Comparison of ENCODE assay signal across 1 cellular context in genomic region chr12:31599053-31599452, GRCh38.
TF ChIP-seq lines count a peak whose summit lies in the region.

No MANE protein-coding gene starts in this region.

TF ChIP-seq in GM12878, 131 proteins besides CTCF, POLR2A, EP300 and RAD21 (continued from another document):
- TF ChIP-seq, protein P1, sequence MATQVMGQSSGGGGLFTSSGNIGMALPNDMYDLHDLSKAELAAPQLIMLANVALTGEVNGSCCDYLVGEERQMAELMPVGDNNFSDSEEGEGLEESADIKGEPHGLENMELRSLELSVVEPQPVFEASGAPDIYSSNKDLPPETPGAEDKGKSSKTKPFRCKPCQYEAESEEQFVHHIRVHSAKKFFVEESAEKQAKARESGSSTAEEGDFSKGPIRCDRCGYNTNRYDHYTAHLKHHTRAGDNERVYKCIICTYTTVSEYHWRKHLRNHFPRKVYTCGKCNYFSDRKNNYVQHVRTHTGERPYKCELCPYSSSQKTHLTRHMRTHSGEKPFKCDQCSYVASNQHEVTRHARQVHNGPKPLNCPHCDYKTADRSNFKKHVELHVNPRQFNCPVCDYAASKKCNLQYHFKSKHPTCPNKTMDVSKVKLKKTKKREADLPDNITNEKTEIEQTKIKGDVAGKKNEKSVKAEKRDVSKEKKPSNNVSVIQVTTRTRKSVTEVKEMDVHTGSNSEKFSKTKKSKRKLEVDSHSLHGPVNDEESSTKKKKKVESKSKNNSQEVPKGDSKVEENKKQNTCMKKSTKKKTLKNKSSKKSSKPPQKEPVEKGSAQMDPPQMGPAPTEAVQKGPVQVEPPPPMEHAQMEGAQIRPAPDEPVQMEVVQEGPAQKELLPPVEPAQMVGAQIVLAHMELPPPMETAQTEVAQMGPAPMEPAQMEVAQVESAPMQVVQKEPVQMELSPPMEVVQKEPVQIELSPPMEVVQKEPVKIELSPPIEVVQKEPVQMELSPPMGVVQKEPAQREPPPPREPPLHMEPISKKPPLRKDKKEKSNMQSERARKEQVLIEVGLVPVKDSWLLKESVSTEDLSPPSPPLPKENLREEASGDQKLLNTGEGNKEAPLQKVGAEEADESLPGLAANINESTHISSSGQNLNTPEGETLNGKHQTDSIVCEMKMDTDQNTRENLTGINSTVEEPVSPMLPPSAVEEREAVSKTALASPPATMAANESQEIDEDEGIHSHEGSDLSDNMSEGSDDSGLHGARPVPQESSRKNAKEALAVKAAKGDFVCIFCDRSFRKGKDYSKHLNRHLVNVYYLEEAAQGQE (IDR thresholded peaks at IDR 0.05; ENCODE audit: low read depth, low read length) = no peak
- TF ChIP-seq ZNF207 (IDR thresholded peaks at IDR 0.05; ENCODE audit: borderline replicate concordance) (no peak), LARP7 (IDR thresholded peaks at IDR 0.05) (no peak), IKZF2 (IDR thresholded peaks at IDR 0.05) (peak; percentile 4 to 42; a peak in 1 of 4 replicates), GATAD2B (conservative IDR thresholded peaks at IDR 0.05; ENCODE audit: low read depth) (no peak), SPI1 (IDR thresholded peaks at IDR 0.05; ENCODE audit: borderline replicate concordance, insufficient read depth, low read depth, low read length) (peak; percentile 60; the same call in 1 of the 2 replicates), RUNX3 (IDR thresholded peaks at IDR 0.05; ENCODE audit: low read length) (peak; percentile 71), NFIC (IDR thresholded peaks at IDR 0.05; ENCODE audit: low read depth, low read length) (peak; percentile 57), MEF2A (IDR thresholded peaks at IDR 0.05; ENCODE audit: insufficient read depth, low read depth, low read length) (no peak), IKZF1 (conservative IDR thresholded peaks at IDR 0.05) (no peak; the same call in 1 of the 2 replicates)
- TF ChIP-seq, protein P2, sequence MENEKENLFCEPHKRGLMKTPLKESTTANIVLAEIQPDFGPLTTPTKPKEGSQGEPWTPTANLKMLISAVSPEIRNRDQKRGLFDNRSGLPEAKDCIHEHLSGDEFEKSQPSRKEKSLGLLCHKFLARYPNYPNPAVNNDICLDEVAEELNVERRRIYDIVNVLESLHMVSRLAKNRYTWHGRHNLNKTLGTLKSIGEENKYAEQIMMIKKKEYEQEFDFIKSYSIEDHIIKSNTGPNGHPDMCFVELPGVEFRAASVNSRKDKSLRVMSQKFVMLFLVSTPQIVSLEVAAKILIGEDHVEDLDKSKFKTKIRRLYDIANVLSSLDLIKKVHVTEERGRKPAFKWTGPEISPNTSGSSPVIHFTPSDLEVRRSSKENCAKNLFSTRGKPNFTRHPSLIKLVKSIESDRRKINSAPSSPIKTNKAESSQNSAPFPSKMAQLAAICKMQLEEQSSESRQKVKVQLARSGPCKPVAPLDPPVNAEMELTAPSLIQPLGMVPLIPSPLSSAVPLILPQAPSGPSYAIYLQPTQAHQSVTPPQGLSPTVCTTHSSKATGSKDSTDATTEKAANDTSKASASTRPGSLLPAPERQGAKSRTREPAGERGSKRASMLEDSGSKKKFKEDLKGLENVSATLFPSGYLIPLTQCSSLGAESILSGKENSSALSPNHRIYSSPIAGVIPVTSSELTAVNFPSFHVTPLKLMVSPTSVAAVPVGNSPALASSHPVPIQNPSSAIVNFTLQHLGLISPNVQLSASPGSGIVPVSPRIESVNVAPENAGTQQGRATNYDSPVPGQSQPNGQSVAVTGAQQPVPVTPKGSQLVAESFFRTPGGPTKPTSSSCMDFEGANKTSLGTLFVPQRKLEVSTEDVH (IDR thresholded peaks at IDR 0.05; ENCODE audit: low read depth, partially characterized antibody) = no peak
